Comparison of ENCODE assay signal across 12 cellular contexts in the genomic region with DNA sequence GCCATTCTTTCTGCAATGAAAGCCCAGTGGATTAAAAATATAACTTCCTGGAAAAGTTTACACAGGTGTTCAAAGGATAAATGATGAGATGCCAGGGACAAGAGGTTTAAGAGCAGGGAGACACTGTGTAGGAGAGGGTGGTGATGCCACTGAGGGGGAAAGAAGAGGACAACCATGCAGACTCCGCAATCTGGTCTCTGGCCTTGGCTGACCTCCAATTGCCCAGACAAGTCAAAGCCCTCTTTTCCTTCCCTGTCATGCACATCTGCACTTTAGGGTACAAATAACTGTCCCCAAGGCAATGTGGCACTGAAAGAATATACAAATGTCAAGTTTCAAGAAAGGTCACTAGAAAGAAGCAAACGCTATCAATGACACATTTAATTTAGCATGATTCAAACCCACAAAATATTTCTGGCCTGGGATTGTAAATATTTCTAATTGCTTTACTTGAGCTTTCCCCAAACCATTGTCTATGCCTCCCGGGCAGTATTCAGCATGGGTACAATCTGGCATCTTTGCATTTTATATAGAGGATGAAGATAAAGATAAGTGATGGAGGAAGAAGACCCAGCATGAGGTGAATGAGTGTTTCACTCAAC.
"Had no signal": no experiment of that assay in that cellular context is flagged by ENCODE, and none has a peak within 500 bp of the region (broad histone marks: within the 10 kb centered on the region; RNA-seq: fewer than 3 reads in every experiment).

No MANE protein-coding gene starts in this region.

- DNase-seq: cortex of kidney; dorsolateral prefrontal cortex; effector CD8-positive, alpha-beta T cell; gastrocnemius medialis; left colon; left ventricle myocardium superior; naive thymus-derived CD8-positive, alpha-beta T cell; sigmoid colon; small intestine; stimulated activated CD4-positive, alpha-beta T cell treated with anti-CD3 and anti-CD28 coated beads, Interleukin-12 subunit alpha, Interleukin-12 subunit beta, amount 100 ng/mL, for 4 hours; stimulated activated naive CD4-positive, alpha-beta T cell treated with Interleukin-2 at 50 U/mL for 16 hours; thyroid gland had no signal

- ATAC-seq: gastrocnemius medialis; left colon; left ventricle myocardium superior; naive thymus-derived CD8-positive, alpha-beta T cell had no signal
